In genomic region chrX:140712413-140713173, GRCh38 we compare ENCODE assay signal across 9 cellular contexts. TPM values are rescaled to one million over a fixed set of nuclear protein-coding genes. Genes with fewer than 3 reads are reported as not detected.
DNase-seq lines count a peak whose midpoint lies in the region; ATAC-seq, FAIRE-seq and TF ChIP-seq lines count a peak whose summit lies in the region.
"Had no signal": no experiment of that assay in that cellular context is flagged by ENCODE, and none has a peak within 500 bp of the region (broad histone marks: within the 10 kb centered on the region; RNA-seq: fewer than 3 reads in every experiment).

No MANE protein-coding gene starts in this region.

- no peak for ATAC-seq in HG02763 (IDR thresholded peaks at IDR 0.05; ENCODE audit: unreplicated experiment)
- ATAC-seq in GM18502 (IDR thresholded peaks at IDR 0.05; ENCODE audit: poor library complexity, unreplicated experiment), result no peak
- no peak for ATAC-seq in GM18870 (IDR thresholded peaks at IDR 0.05; ENCODE audit: unreplicated experiment)

- peaks cover 19% of the 10 kb centered on the region for H3K4me1 Mint-ChIP-seq in endodermal cell

- 29% methylated on average over 12 of the region's 16 CpGs; no CpG with 5 or more reads in 1 of the 2 experiments for WGBS in endodermal cell (ENCODE audit: insufficient coverage in 1 of 2, insufficient read length in 1 of 2), 2 experiments

- peak overlapping the region; percentile 85 for H3K27ac ChIP-seq in endodermal cell (ENCODE audit: low read depth, low read length)

- TF ChIP-seq POLR2A in H54 (IDR thresholded peaks at IDR 0.05; ENCODE audit: low read depth, low read length), result no peak

- no peak for TF ChIP-seq CTCF in endodermal cell (conservative IDR thresholded peaks at IDR 0.05)

- no peak for FAIRE-seq in H54 (lab: Jason Lieb, UNC)

- H3K9me3 Mint-ChIP-seq in endodermal cell, result no peaks in the 10 kb centered on the region
- H3K9me3 Mint-ChIP-seq: stimulated activated naive CD8-positive, alpha-beta T cell treated with anti-CD3 and anti-CD28 coated beads, Interleukin-15, Interleukin-2, amounts not matched to agents 100 ng/mL and 50 ng/mL, for 24 hours had no signal

- no peaks in the 10 kb centered on the region for H3K4me1 ChIP-seq in endodermal cell (ENCODE audit: control insufficient read depth, insufficient read depth, low read length)

- H3K4me3 ChIP-seq in endodermal cell (ENCODE audit: low read length), result no peak overlapping the region

- H3K9me3 ChIP-seq in endodermal cell (ENCODE audit: control insufficient read depth, low read length), result no peaks in the 10 kb centered on the region

- H3K27me3 Mint-ChIP-seq in endodermal cell (ENCODE audit: insufficient read depth), result peaks cover 21% of the 10 kb centered on the region
- H3K27me3 Mint-ChIP-seq: stimulated activated naive CD8-positive, alpha-beta T cell treated with anti-CD3 and anti-CD28 coated beads, Interleukin-15, Interleukin-2, amounts not matched to agents 100 ng/mL and 50 ng/mL, for 24 hours had no signal

- peak; percentile 16 for DNase-seq in AG08395 (ENCODE audit: low spot score)
- DNase-seq in H54 (ENCODE audit: insufficient read length, low spot score), result peak; percentile 12
- DNase-seq in T-helper 22 cell (ENCODE audit: low read depth), result peak; percentile 43
- peak; percentile 84 for DNase-seq in endodermal cell
- DNase-seq in mucosa of gallbladder (ENCODE audit: low spot score), result peak; percentile 19

- H3K27ac Mint-ChIP-seq in endodermal cell, result peak overlapping the region; percentile 74
- H3K27ac Mint-ChIP-seq: stimulated activated naive CD8-positive, alpha-beta T cell treated with anti-CD3 and anti-CD28 coated beads, Interleukin-15, Interleukin-2, amounts not matched to agents 100 ng/mL and 50 ng/mL, for 24 hours had no signal

- H3K4me3 Mint-ChIP-seq in endodermal cell, result peak overlapping the region; percentile 52
- H3K4me3 Mint-ChIP-seq: stimulated activated naive CD8-positive, alpha-beta T cell treated with anti-CD3 and anti-CD28 coated beads, Interleukin-15, Interleukin-2, amounts not matched to agents 100 ng/mL and 50 ng/mL, for 24 hours had no signal

- H3K9ac ChIP-seq in endodermal cell (ENCODE audit: extremely low read depth, low read length, poor library complexity, severe bottlenecking), result peak overlapping the region; percentile 30

- H3K36me3 Mint-ChIP-seq in endodermal cell (ENCODE audit: low read depth), result no peaks in the 10 kb centered on the region

- peaks cover 4% of the 10 kb centered on the region for H3K27me3 ChIP-seq in endodermal cell (ENCODE audit: control insufficient read depth, insufficient read depth, low read length, poor library complexity, severe bottlenecking)

- H3K36me3 ChIP-seq in endodermal cell (ENCODE audit: control insufficient read depth, insufficient read depth, low read length), result no peaks in the 10 kb centered on the region

RNA-seq across cellular contexts. Expression of gene LINC00632, which starts 3.0 kb away (rescaled TPM):
- 100 to 1,000 TPM; 168 to 247 TPM for total RNA-seq in endodermal cell
- polyA plus RNA-seq in endodermal cell (2013, experiment 1 of 2), result 242 TPM
- polyA plus RNA-seq in endodermal cell (2013, experiment 2 of 2), result 251 TPM
- total RNA-seq in mucosa of gallbladder, result 61.2 TPM

Comparison
In these comparisons a context has a peak if more than half of its experiments do, and no peak if none do; other contexts are left out.
1. DNase-seq: peak in every context shown above with its lines; median percentile 84 in endodermal cell; 43 in T-helper 22 cell; 19 in mucosa of gallbladder; 16 in AG08395; 12 in H54.